Comparison of ENCODE assay signal across 1 cellular context in the genomic region with DNA sequence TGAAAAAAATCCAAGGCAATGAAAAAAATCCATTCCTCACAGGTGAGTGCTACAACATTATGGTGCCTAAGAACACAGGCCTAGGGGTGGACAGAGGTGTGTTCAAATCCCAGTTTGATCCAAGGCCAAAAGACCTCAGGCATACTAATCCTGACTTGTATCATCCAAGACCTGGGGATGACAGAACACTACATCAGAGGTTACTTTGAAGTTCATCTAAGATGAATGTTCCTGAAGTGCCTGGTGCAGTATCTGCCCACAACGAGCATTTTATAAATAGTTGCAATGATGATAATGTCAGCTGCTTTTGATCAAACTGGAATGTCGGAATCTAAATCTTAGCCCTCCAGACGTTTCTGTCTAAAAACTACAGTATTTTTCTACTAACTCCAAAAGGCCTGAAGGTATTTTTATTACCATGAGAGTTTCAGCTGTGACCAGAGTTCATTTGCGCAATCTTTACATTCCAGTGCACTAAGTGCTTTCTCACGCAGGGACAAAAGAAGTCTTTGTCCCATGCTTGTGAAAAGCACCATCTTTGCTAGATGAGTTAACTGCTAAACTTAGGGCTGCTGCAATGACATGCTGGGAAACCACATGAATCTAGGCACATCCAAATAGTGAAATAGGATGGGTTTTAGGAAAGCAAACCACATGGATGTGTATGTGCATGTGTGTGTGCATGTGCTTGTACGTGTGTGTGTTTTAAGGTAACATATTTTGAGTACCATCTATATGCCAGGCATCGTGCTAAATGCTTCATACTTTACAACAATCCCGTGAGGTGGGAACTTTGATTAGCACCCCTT.
A peak's percentile ranks its signal among the peaks of the same experiment; 100 is the strongest.
TF ChIP-seq lines count a peak whose summit lies in the region.

No MANE protein-coding gene starts in this region.

TF ChIP-seq in HepG2, 621 proteins besides CTCF, POLR2A, EP300 and RAD21 (continued from another document):
- TF ChIP-seq, protein P1, sequence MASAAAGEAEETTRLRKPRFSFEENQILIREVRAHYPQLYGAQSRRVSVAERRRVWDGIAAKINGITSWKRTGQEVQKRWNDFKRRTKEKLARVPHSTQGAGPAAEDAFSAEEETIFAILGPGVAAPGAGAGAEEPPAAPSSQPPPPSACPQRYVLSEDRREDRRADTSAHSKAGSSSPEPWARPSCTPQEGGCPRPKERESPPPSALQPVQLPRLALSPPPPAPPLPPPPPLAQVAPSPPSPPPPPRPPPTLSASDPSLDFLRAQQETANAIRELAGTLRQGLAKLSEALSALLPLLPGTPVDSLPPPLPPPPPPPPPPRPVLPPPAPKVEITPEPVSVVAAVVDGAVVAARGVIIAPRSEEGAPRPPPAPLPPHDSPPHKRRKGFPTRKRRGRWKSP (CRISPR knock-in tag; IDR thresholded peaks at IDR 0.05) = 0 out of 2 replicates have a peak, but pooled peaks have one; percentile 72
- TF ChIP-seq RXRA (CRISPR knock-in tag; IDR thresholded peaks at IDR 0.05) = peak; percentile 45; the same call in 1 of the 2 replicates
- TF ChIP-seq, protein P2, sequence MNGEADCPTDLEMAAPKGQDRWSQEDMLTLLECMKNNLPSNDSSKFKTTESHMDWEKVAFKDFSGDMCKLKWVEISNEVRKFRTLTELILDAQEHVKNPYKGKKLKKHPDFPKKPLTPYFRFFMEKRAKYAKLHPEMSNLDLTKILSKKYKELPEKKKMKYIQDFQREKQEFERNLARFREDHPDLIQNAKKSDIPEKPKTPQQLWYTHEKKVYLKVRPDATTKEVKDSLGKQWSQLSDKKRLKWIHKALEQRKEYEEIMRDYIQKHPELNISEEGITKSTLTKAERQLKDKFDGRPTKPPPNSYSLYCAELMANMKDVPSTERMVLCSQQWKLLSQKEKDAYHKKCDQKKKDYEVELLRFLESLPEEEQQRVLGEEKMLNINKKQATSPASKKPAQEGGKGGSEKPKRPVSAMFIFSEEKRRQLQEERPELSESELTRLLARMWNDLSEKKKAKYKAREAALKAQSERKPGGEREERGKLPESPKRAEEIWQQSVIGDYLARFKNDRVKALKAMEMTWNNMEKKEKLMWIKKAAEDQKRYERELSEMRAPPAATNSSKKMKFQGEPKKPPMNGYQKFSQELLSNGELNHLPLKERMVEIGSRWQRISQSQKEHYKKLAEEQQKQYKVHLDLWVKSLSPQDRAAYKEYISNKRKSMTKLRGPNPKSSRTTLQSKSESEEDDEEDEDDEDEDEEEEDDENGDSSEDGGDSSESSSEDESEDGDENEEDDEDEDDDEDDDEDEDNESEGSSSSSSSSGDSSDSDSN (CRISPR knock-in tag; IDR thresholded peaks at IDR 0.05) = 0 out of 2 replicates have a peak, but pooled peaks have one; percentile 19
- peak; percentile 89 for TF ChIP-seq SAP130 (CRISPR knock-in tag; IDR thresholded peaks at IDR 0.05; ENCODE audit: low read depth)
- 0 out of 2 replicates have a peak, but pooled peaks have one; percentile 22 for TF ChIP-seq DNMT3B (CRISPR knock-in tag; conservative IDR thresholded peaks at IDR 0.05)
- TF ChIP-seq ZNF343 (CRISPR knock-in tag; IDR thresholded peaks at IDR 0.05) = no peak
- peak; percentile 86 for TF ChIP-seq SMYD3 (CRISPR knock-in tag; IDR thresholded peaks at IDR 0.05)
- TF ChIP-seq, protein P3, sequence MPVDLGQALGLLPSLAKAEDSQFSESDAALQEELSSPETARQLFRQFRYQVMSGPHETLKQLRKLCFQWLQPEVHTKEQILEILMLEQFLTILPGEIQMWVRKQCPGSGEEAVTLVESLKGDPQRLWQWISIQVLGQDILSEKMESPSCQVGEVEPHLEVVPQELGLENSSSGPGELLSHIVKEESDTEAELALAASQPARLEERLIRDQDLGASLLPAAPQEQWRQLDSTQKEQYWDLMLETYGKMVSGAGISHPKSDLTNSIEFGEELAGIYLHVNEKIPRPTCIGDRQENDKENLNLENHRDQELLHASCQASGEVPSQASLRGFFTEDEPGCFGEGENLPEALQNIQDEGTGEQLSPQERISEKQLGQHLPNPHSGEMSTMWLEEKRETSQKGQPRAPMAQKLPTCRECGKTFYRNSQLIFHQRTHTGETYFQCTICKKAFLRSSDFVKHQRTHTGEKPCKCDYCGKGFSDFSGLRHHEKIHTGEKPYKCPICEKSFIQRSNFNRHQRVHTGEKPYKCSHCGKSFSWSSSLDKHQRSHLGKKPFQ (CRISPR knock-in tag; IDR thresholded peaks at IDR 0.05; ENCODE audit: insufficient replicate concordance) = no peak
- TF ChIP-seq, protein P4, sequence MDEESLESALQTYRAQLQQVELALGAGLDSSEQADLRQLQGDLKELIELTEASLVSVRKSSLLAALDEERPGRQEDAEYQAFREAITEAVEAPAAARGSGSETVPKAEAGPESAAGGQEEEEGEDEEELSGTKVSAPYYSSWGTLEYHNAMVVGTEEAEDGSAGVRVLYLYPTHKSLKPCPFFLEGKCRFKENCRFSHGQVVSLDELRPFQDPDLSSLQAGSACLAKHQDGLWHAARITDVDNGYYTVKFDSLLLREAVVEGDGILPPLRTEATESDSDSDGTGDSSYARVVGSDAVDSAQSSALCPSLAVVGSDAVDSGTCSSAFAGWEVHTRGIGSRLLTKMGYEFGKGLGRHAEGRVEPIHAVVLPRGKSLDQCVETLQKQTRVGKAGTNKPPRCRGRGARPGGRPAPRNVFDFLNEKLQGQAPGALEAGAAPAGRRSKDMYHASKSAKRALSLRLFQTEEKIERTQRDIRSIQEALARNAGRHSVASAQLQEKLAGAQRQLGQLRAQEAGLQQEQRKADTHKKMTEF (CRISPR knock-in tag; IDR thresholded peaks at IDR 0.05) = peak; percentile 91
- 0 out of 2 replicates have a peak, but pooled peaks have one; percentile 5 for TF ChIP-seq MAFF (IDR thresholded peaks at IDR 0.05; ENCODE audit: low read depth, low read length)
- TF ChIP-seq ZFP62 (CRISPR knock-in tag; IDR thresholded peaks at IDR 0.05) = no peak
- TF ChIP-seq GABPA (IDR thresholded peaks at IDR 0.05; ENCODE audit: low read depth, low read length) = no peak
- TF ChIP-seq GABPA (CRISPR knock-in tag; IDR thresholded peaks at IDR 0.05; ENCODE audit: low read depth) = no peak
- TF ChIP-seq, protein P5, sequence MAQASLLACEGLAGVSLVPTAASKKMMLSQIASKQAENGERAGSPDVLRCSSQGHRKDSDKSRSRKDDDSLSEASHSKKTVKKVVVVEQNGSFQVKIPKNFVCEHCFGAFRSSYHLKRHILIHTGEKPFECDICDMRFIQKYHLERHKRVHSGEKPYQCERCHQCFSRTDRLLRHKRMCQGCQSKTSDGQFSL (CRISPR knock-in tag; IDR thresholded peaks at IDR 0.05) = no peak
- TF ChIP-seq FOXA1 (IDR thresholded peaks at IDR 0.05) = no peak
- TF ChIP-seq FOXA1 (CRISPR knock-in tag; IDR thresholded peaks at IDR 0.05) = peak; percentile 80
- TF ChIP-seq KAT7 (CRISPR knock-in tag; IDR thresholded peaks at IDR 0.05; ENCODE audit: borderline replicate concordance) = peak; percentile 75; the same call in 1 of the 2 replicates
- peak; percentile 62; the same call in 1 of the 2 replicates for TF ChIP-seq ERF (CRISPR knock-in tag; IDR thresholded peaks at IDR 0.05)
- TF ChIP-seq, protein P6, sequence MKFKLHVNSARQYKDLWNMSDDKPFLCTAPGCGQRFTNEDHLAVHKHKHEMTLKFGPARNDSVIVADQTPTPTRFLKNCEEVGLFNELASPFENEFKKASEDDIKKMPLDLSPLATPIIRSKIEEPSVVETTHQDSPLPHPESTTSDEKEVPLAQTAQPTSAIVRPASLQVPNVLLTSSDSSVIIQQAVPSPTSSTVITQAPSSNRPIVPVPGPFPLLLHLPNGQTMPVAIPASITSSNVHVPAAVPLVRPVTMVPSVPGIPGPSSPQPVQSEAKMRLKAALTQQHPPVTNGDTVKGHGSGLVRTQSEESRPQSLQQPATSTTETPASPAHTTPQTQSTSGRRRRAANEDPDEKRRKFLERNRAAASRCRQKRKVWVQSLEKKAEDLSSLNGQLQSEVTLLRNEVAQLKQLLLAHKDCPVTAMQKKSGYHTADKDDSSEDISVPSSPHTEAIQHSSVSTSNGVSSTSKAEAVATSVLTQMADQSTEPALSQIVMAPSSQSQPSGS (CRISPR knock-in tag; IDR thresholded peaks at IDR 0.05) = peak; percentile 84; the same call in 1 of the 2 replicates
- TF ChIP-seq ZBTB1 (CRISPR knock-in tag; IDR thresholded peaks at IDR 0.05; ENCODE audit: borderline replicate concordance) = no peak
- TF ChIP-seq, protein P7, sequence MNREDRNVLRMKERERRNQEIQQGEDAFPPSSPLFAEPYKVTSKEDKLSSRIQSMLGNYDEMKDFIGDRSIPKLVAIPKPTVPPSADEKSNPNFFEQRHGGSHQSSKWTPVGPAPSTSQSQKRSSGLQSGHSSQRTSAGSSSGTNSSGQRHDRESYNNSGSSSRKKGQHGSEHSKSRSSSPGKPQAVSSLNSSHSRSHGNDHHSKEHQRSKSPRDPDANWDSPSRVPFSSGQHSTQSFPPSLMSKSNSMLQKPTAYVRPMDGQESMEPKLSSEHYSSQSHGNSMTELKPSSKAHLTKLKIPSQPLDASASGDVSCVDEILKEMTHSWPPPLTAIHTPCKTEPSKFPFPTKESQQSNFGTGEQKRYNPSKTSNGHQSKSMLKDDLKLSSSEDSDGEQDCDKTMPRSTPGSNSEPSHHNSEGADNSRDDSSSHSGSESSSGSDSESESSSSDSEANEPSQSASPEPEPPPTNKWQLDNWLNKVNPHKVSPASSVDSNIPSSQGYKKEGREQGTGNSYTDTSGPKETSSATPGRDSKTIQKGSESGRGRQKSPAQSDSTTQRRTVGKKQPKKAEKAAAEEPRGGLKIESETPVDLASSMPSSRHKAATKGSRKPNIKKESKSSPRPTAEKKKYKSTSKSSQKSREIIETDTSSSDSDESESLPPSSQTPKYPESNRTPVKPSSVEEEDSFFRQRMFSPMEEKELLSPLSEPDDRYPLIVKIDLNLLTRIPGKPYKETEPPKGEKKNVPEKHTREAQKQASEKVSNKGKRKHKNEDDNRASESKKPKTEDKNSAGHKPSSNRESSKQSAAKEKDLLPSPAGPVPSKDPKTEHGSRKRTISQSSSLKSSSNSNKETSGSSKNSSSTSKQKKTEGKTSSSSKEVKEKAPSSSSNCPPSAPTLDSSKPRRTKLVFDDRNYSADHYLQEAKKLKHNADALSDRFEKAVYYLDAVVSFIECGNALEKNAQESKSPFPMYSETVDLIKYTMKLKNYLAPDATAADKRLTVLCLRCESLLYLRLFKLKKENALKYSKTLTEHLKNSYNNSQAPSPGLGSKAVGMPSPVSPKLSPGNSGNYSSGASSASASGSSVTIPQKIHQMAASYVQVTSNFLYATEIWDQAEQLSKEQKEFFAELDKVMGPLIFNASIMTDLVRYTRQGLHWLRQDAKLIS (CRISPR knock-in tag; IDR thresholded peaks at IDR 0.05) = no peak
- no peak for TF ChIP-seq ZNF761 (CRISPR knock-in tag; conservative IDR thresholded peaks at IDR 0.05)
- TF ChIP-seq ZNF792 (CRISPR knock-in tag; IDR thresholded peaks at IDR 0.05) = peak; percentile 65
- peak; percentile 86 for TF ChIP-seq GFI1 (CRISPR knock-in tag; IDR thresholded peaks at IDR 0.05; ENCODE audit: borderline replicate concordance)
- TF ChIP-seq NFE2 (CRISPR knock-in tag; IDR thresholded peaks at IDR 0.05) = peak; percentile 75; the same call in 1 of the 2 replicates
- peak; percentile 93 for TF ChIP-seq TARDBP (CRISPR knock-in tag; IDR thresholded peaks at IDR 0.05)
- peak; percentile 78 for TF ChIP-seq KMT2B (CRISPR knock-in tag; IDR thresholded peaks at IDR 0.05)
- no peak for TF ChIP-seq ZSCAN30 (CRISPR knock-in tag; IDR thresholded peaks at IDR 0.05)
- no peak for TF ChIP-seq ZNF841 (CRISPR knock-in tag; IDR thresholded peaks at IDR 0.05; ENCODE audit: borderline replicate concordance)
- TF ChIP-seq, protein P8, sequence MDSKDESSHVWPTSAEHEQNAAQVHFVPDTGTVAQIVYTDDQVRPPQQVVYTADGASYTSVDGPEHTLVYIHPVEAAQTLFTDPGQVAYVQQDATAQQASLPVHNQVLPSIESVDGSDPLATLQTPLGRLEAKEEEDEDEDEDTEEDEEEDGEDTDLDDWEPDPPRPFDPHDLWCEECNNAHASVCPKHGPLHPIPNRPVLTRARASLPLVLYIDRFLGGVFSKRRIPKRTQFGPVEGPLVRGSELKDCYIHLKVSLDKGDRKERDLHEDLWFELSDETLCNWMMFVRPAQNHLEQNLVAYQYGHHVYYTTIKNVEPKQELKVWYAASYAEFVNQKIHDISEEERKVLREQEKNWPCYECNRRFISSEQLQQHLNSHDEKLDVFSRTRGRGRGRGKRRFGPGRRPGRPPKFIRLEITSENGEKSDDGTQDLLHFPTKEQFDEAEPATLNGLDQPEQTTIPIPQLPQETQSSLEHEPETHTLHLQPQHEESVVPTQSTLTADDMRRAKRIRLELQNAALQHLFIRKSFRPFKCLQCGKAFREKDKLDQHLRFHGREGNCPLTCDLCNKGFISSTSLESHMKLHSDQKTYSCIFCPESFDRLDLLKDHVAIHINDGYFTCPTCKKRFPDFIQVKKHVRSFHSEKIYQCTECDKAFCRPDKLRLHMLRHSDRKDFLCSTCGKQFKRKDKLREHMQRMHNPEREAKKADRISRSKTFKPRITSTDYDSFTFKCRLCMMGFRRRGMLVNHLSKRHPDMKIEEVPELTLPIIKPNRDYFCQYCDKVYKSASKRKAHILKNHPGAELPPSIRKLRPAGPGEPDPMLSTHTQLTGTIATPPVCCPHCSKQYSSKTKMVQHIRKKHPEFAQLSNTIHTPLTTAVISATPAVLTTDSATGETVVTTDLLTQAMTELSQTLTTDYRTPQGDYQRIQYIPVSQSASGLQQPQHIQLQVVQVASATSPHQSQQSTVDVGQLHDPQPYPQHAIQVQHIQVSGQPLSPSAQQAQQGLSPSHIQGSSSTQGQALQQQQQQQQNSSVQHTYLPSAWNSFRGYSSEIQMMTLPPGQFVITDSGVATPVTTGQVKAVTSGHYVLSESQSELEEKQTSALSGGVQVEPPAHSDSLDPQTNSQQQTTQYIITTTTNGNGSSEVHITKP (CRISPR knock-in tag; IDR thresholded peaks at IDR 0.05; ENCODE audit: low read depth) = peak; percentile 72; the same call in 1 of the 2 replicates
- peak; percentile 12; the same call in 1 of the 2 replicates for TF ChIP-seq ETV5 (CRISPR knock-in tag; IDR thresholded peaks at IDR 0.05; ENCODE audit: borderline replicate concordance)
- 0 out of 2 replicates have a peak, but pooled peaks have one; percentile 27 for TF ChIP-seq ZSCAN20 (CRISPR knock-in tag; IDR thresholded peaks at IDR 0.05; ENCODE audit: borderline replicate concordance)
- TF ChIP-seq ZNF33B (CRISPR knock-in tag; IDR thresholded peaks at IDR 0.05) = no peak
- peak; percentile 96 for TF ChIP-seq HMG20A (CRISPR knock-in tag; IDR thresholded peaks at IDR 0.05; ENCODE audit: borderline replicate concordance)
- peak; percentile 54; the same call in 1 of the 2 replicates for TF ChIP-seq MEIS2 (CRISPR knock-in tag; IDR thresholded peaks at IDR 0.05)
- no peak for TF ChIP-seq CHCHD3 (CRISPR knock-in tag; IDR thresholded peaks at IDR 0.05)
- TF ChIP-seq ZNF253 (CRISPR knock-in tag; IDR thresholded peaks at IDR 0.05; ENCODE audit: borderline replicate concordance) = no peak
- TF ChIP-seq MIER2 (CRISPR knock-in tag; IDR thresholded peaks at IDR 0.05) = peak; percentile 23; the same call in 1 of the 2 replicates
- TF ChIP-seq HOXA7 (CRISPR knock-in tag; IDR thresholded peaks at IDR 0.05) = no peak
- no peak for TF ChIP-seq XBP1 (CRISPR knock-in tag; IDR thresholded peaks at IDR 0.05)
- TF ChIP-seq NKX3-1 (CRISPR knock-in tag; IDR thresholded peaks at IDR 0.05) = peak; percentile 88; the same call in 1 of the 2 replicates
